In genomic region chr10:133661122-133661521, GRCh38 we compare ENCODE assay signal across 15 cellular contexts. TPM values are rescaled to one million over a fixed set of nuclear protein-coding genes. Genes with fewer than 3 reads are reported as not detected.
DNase-seq lines count a peak whose midpoint lies in the region; ATAC-seq, FAIRE-seq and TF ChIP-seq lines count a peak whose summit lies in the region.
"Not testable (repeated sequence)": the region's sequence is repeated elsewhere in the genome, so short reads cannot be mapped to it uniquely, and the experiment has no call there.
"Had no signal": no experiment of that assay in that cellular context is flagged by ENCODE, and none has a peak within 500 bp of the region (broad histone marks: within the 10 kb centered on the region; RNA-seq: fewer than 3 reads in every experiment).

No MANE protein-coding gene starts in this region.

- POLR2A ChIA-PET in activated naive CD8-positive, alpha-beta T cell treated with anti-CD3 and anti-CD28 coated beads, Interleukin-2, amount 10 ng/mL, durations not matched to agents 7 days and 5 days (lab: Charles Lee): not testable (repeated sequence)

- H3K9me3 Mint-ChIP-seq in activated naive CD8-positive, alpha-beta T cell treated with anti-CD3 and anti-CD28 coated beads, Interleukin-2, amount 10 ng/mL, durations not matched to agents 7 days and 5 days; stimulated activated naive B cell treated with anti-CD40 and anti-IgM and Interleukin-4, amounts not matched to agents 10 μg/mL and 1 μg/mL and 100 μg/mL, for 72 hours: not testable (repeated sequence)

- H3K27me3 Mint-ChIP-seq in activated naive CD8-positive, alpha-beta T cell treated with anti-CD3 and anti-CD28 coated beads, Interleukin-2, amount 10 ng/mL, durations not matched to agents 7 days and 5 days: peaks cover 22% of the 10 kb centered on the region
- peaks cover 7 to 19% of the 10 kb centered on the region in 2 donors for H3K27me3 Mint-ChIP-seq in stimulated activated naive B cell treated with anti-CD40 and anti-IgM and Interleukin-4, amounts not matched to agents 10 μg/mL and 1 μg/mL and 100 μg/mL, for 72 hours

- TF ChIP-seq POLR2A in GM12891 (IDR thresholded peaks at IDR 0.05; ENCODE audit: low read depth, low read length); NB4 (IDR thresholded peaks at IDR 0.05; ENCODE audit: extremely low read depth, insufficient read length): not testable (repeated sequence)

- ATAC-seq in GM18867 (IDR thresholded peaks at IDR 0.05; ENCODE audit: unreplicated experiment): peak; percentile 65
- ATAC-seq in HG03097 (IDR thresholded peaks at IDR 0.05; ENCODE audit: low FRiP score, unreplicated experiment): peak; percentile 67
- peak; percentile 22 for ATAC-seq in activated naive CD8-positive, alpha-beta T cell treated with anti-CD3 and anti-CD28 coated beads, Interleukin-2, amount 10 ng/mL, durations not matched to agents 7 days and 5 days (ENCODE audit: low read depth)
- ATAC-seq in stimulated activated naive B cell treated with anti-CD40 and anti-IgM and Interleukin-4, amounts not matched to agents 10 μg/mL and 1 μg/mL and 100 μg/mL, for 72 hours (replicated peaks): peak; percentile 33 to 53

- not testable (repeated sequence) for DNase-seq in GM12891 (ENCODE audit: insufficient read length, low spot score); activated naive CD8-positive, alpha-beta T cell treated with anti-CD3 and anti-CD28 coated beads, Interleukin-2, amount 10 ng/mL, durations not matched to agents 7 days and 5 days; stimulated activated naive B cell treated with anti-CD40 and anti-IgM and Interleukin-4, amounts not matched to agents 10 μg/mL and 1 μg/mL and 100 μg/mL, for 72 hours
- peak; percentile 52 for DNase-seq in KBM-7
- DNase-seq in NB4 (ENCODE audit: low read depth): peak; percentile 43

- in situ Hi-C loops in KBM-7 (cut with MboI; ENCODE audit: low pct_unique_long_range_greater_than_20kb, low sequenced_read_pairs): not testable (repeated sequence)

- not testable (repeated sequence) for H3K4me3 ChIP-seq in NB4 (ENCODE audit: low read depth, low read length)

- H3K4me3 Mint-ChIP-seq in activated naive CD8-positive, alpha-beta T cell treated with anti-CD3 and anti-CD28 coated beads, Interleukin-2, amount 10 ng/mL, durations not matched to agents 7 days and 5 days; stimulated activated naive B cell treated with anti-CD40 and anti-IgM and Interleukin-4, amounts not matched to agents 10 μg/mL and 1 μg/mL and 100 μg/mL, for 72 hours: not testable (repeated sequence)

- H3K27ac Mint-ChIP-seq in activated naive CD8-positive, alpha-beta T cell treated with anti-CD3 and anti-CD28 coated beads, Interleukin-2, amount 10 ng/mL, durations not matched to agents 7 days and 5 days; stimulated activated naive B cell treated with anti-CD40 and anti-IgM and Interleukin-4, amounts not matched to agents 10 μg/mL and 1 μg/mL and 100 μg/mL, for 72 hours: not testable (repeated sequence)

- not testable (repeated sequence) for TF ChIP-seq CTCF in NB4 (IDR thresholded peaks at IDR 0.05; ENCODE audit: low read depth, low read length)

- FAIRE-seq in GM12891 (lab: Jason Lieb, UNC): not testable (repeated sequence)

- not testable (repeated sequence) for H3K36me3 Mint-ChIP-seq in activated naive CD8-positive, alpha-beta T cell treated with anti-CD3 and anti-CD28 coated beads, Interleukin-2, amount 10 ng/mL, durations not matched to agents 7 days and 5 days; stimulated activated naive B cell treated with anti-CD40 and anti-IgM and Interleukin-4, amounts not matched to agents 10 μg/mL and 1 μg/mL and 100 μg/mL, for 72 hours

- H3K4me1 Mint-ChIP-seq in activated naive CD8-positive, alpha-beta T cell treated with anti-CD3 and anti-CD28 coated beads, Interleukin-2, amount 10 ng/mL, durations not matched to agents 7 days and 5 days; stimulated activated naive B cell treated with anti-CD40 and anti-IgM and Interleukin-4, amounts not matched to agents 10 μg/mL and 1 μg/mL and 100 μg/mL, for 72 hours: not testable (repeated sequence)

TF ChIP-seq in GM12891, 5 proteins besides CTCF, POLR2A, EP300 and RAD21:
- peak; percentile 46; the same call in 1 of the 2 replicates for TF ChIP-seq SPI1 (IDR thresholded peaks at IDR 0.05; ENCODE audit: low read depth, low read length)

RNA-seq across cellular contexts. Expression of gene FRG2B, which starts 34.5 kb away (rescaled TPM):
- polyA plus RNA-seq in GM12891 (2012; ENCODE audit: low read depth, missing spikeins): not detected
- not detected for total RNA-seq in activated naive CD8-positive, alpha-beta T cell treated with anti-CD3 and anti-CD28 coated beads, Interleukin-2, amount 10 ng/mL, durations not matched to agents 7 days and 5 days
- total RNA-seq: A673; Caco-2; Calu3; CD4-positive, alpha-beta memory T cell; CD4-positive, CD25-positive, alpha-beta regulatory T cell had no signal
- polyA plus RNA-seq: AG04450; CD14-positive monocyte; CD4-positive, alpha-beta memory T cell; CD4-positive, CD25-positive, alpha-beta regulatory T cell; CD8-positive, alpha-beta memory T cell had no signal
